In genomic region chr2:60271096-60271495, GRCh38 we compare ENCODE assay signal across 8 cellular contexts.
"Had no signal": no experiment of that assay in that cellular context is flagged by ENCODE, and none has a peak within 500 bp of the region (broad histone marks: within the 10 kb centered on the region; RNA-seq: fewer than 3 reads in every experiment).

No MANE protein-coding gene starts in this region.

- DNase-seq: GM23248, GOT3, H7, H9, HCEC 1CT, HFFc6 had no signal

- ATAC-seq: GM23338, HCT116 had no signal
